1 cellular context compared by ENCODE assay signal in the genomic region with DNA sequence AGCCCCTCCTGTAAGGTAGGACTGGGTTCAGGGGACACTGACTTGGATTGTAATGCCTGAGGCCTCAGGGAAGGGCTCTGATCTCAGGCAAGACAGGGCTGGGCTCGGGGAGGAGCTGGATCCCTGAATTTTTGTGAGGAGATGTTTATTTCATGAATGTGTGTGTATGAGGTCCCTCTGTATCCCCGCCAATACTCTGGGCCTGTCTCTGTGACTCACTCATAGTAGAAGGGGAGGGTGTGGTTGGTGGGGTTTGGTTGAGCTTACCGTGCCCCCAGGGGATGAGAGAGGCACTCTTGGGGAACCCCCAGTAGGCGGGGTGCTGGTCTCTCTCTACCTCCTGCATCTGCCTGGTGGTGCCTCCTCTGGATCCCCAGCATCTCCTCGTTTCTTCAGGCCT.
TF ChIP-seq lines count a peak whose summit lies in the region.

No MANE protein-coding gene starts in this region.

TF ChIP-seq in GM12878, 131 proteins besides CTCF, POLR2A, EP300 and RAD21 (continued from another document):
- TF ChIP-seq CREM (IDR thresholded peaks at IDR 0.05; ENCODE audit: low read depth) (no peak), BACH1 (IDR thresholded peaks at IDR 0.05; ENCODE audit: borderline replicate concordance) (no peak), ZNF24 (IDR thresholded peaks at IDR 0.05) (no peak), HDAC2 (IDR thresholded peaks at IDR 0.05) (no peak), ZNF207 (IDR thresholded peaks at IDR 0.05; ENCODE audit: borderline replicate concordance) (no peak), BMI1 (IDR thresholded peaks at IDR 0.05; ENCODE audit: borderline replicate concordance) (no peak), MEF2A (IDR thresholded peaks at IDR 0.05; ENCODE audit: insufficient read depth, low read depth, low read length) (no peak), SPI1 (IDR thresholded peaks at IDR 0.05; ENCODE audit: borderline replicate concordance, insufficient read depth, low read depth, low read length) (no peak), EGR1 (IDR thresholded peaks at IDR 0.05; ENCODE audit: borderline replicate concordance in 1 of 2, low read depth in 2 of 2, low read length in 2 of 2) (no peak)
- TF ChIP-seq, protein P1, sequence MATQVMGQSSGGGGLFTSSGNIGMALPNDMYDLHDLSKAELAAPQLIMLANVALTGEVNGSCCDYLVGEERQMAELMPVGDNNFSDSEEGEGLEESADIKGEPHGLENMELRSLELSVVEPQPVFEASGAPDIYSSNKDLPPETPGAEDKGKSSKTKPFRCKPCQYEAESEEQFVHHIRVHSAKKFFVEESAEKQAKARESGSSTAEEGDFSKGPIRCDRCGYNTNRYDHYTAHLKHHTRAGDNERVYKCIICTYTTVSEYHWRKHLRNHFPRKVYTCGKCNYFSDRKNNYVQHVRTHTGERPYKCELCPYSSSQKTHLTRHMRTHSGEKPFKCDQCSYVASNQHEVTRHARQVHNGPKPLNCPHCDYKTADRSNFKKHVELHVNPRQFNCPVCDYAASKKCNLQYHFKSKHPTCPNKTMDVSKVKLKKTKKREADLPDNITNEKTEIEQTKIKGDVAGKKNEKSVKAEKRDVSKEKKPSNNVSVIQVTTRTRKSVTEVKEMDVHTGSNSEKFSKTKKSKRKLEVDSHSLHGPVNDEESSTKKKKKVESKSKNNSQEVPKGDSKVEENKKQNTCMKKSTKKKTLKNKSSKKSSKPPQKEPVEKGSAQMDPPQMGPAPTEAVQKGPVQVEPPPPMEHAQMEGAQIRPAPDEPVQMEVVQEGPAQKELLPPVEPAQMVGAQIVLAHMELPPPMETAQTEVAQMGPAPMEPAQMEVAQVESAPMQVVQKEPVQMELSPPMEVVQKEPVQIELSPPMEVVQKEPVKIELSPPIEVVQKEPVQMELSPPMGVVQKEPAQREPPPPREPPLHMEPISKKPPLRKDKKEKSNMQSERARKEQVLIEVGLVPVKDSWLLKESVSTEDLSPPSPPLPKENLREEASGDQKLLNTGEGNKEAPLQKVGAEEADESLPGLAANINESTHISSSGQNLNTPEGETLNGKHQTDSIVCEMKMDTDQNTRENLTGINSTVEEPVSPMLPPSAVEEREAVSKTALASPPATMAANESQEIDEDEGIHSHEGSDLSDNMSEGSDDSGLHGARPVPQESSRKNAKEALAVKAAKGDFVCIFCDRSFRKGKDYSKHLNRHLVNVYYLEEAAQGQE (IDR thresholded peaks at IDR 0.05; ENCODE audit: low read depth, low read length): no peak
- TF ChIP-seq, protein P2, sequence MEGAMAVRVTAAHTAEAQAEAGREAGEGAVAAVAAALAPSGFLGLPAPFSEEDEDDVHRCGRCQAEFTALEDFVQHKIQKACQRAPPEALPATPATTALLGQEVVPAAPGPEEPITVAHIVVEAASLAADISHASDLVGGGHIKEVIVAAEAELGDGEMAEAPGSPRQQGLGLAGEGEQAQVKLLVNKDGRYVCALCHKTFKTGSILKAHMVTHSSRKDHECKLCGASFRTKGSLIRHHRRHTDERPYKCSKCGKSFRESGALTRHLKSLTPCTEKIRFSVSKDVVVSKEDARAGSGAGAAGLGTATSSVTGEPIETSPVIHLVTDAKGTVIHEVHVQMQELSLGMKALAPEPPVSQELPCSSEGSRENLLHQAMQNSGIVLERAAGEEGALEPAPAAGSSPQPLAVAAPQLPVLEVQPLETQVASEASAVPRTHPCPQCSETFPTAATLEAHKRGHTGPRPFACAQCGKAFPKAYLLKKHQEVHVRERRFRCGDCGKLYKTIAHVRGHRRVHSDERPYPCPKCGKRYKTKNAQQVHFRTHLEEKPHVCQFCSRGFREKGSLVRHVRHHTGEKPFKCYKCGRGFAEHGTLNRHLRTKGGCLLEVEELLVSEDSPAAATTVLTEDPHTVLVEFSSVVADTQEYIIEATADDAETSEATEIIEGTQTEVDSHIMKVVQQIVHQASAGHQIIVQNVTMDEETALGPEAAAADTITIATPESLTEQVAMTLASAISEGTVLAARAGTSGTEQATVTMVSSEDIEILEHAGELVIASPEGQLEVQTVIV (IDR thresholded peaks at IDR 0.05; ENCODE audit: borderline replicate concordance, partially characterized antibody): no peak
- TF ChIP-seq, protein P3, sequence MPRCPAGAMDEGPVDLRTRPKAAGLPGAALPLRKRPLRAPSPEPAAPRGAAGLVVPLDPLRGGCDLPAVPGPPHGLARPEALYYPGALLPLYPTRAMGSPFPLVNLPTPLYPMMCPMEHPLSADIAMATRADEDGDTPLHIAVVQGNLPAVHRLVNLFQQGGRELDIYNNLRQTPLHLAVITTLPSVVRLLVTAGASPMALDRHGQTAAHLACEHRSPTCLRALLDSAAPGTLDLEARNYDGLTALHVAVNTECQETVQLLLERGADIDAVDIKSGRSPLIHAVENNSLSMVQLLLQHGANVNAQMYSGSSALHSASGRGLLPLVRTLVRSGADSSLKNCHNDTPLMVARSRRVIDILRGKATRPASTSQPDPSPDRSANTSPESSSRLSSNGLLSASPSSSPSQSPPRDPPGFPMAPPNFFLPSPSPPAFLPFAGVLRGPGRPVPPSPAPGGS (IDR thresholded peaks at IDR 0.05; ENCODE audit: borderline replicate concordance, insufficient read depth, low read depth, low read length, poor library complexity, severe bottlenecking): no peak
